9 cellular contexts compared by ENCODE assay signal in the genomic region with DNA sequence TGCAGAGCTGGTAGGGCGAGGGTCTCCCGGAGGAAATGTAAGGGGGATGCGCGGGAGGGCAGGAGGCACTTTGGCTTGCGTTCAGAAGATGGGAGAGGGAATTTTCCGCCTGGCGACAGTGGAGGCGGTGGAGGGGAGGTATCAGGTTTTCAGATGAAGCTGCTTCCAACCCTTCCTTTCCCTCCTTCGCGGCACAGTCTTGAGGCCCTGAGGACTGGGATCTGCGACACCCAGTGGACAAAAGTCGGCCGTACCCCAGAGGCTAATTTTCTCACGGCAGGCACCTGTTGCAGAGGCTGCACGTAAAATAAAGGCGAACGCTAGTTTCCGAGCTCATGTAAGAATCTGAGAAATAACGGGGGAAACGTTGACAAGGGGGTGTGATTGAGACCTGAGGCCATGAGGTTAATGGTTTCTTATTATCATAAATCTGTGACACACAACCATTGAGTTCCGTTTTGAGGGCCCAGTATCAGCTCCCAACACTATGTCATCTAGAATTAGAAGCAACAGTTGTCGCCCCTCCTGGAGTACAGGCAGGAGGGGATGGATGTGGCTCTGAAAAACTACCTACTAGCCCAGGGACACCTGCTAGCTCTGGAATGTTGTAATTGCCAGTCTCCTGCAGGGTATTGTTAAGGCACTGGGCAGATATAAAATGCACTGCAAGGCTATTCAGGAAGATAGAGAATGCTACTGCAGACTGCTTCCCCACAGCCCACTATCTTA. TPM values are rescaled to one million over a fixed set of nuclear protein-coding genes. Genes with fewer than 3 reads are reported as not detected.
A peak's percentile ranks its signal among the peaks of the same experiment; 100 is the strongest.
DNase-seq lines count a peak whose midpoint lies in the region; ATAC-seq and TF ChIP-seq lines count a peak whose summit lies in the region.
"Had no signal": no experiment of that assay in that cellular context is flagged by ENCODE, and none has a peak within 500 bp of the region (broad histone marks: within the 10 kb centered on the region; RNA-seq: fewer than 3 reads in every experiment).

No MANE protein-coding gene starts in this region.

- DNase-seq in AG04449 (ENCODE audit: low read depth, low spot score) (no peak), NCI-H345 treated with DMSO at 0.1 percent for 48 hours (lab: John Stamatoyannopoulos, UW; ENCODE audit: unreplicated experiment) (peak; percentile 26), mesothelial cell of epicardium (ENCODE audit: low spot score in 2 of 2, unreplicated experiment in 2 of 2) (peak; percentile 25 to 51)
- peak; percentile 71 for DNase-seq in activated CD8-positive, alpha-beta T cell treated with anti-CD3 and anti-CD28 coated beads for 36 hours
- DNase-seq in effector memory CD8-positive, alpha-beta T cell = peak; percentile 39 to 51 (median 39)
- peak; percentile 11 to 37 for DNase-seq in stimulated activated CD8-positive, alpha-beta memory T cell treated with anti-CD3 and anti-CD28 coated beads, Interleukin-7, amount 100 ng/mL, for 1 hour (ENCODE audit: low read depth in 2 of 2)

- POLR2A ChIA-PET in AG04449 (lab: Yijun Ruan, JAX) = interaction anchor here (1.7 kb wide), 1 partner anchor 268 kb away, joined by 6 read pairs; no protein-coding TSS in a partner anchor
- POLR2A ChIA-PET in activated CD8-positive, alpha-beta T cell treated with anti-CD3 and anti-CD28 coated beads for 36 hours (lab: Charles Lee) = interaction anchor here (0.6 to 1.6 kb wide), 5 partner anchors 10 to 43 kb away, joined by 3 to 9 read pairs (median 6); partner anchors contain the start of gene SLC25A53

- ATAC-seq in GM18502 (IDR thresholded peaks at IDR 0.05; ENCODE audit: poor library complexity, unreplicated experiment) (peak; percentile 45), HG03108 (IDR thresholded peaks at IDR 0.05; ENCODE audit: unreplicated experiment) (peak; percentile 46)
- ATAC-seq in activated CD8-positive, alpha-beta T cell treated with anti-CD3 and anti-CD28 coated beads for 36 hours = peak; percentile 57
- peak; percentile 55 for ATAC-seq in effector memory CD8-positive, alpha-beta T cell (replicated peaks)
- ATAC-seq: HCT116 had no signal

- H3K27ac Mint-ChIP-seq in activated CD8-positive, alpha-beta T cell treated with anti-CD3 and anti-CD28 coated beads for 36 hours = peak overlapping the region; percentile 89
- peak overlapping the region; percentile 92 to 97 for H3K27ac Mint-ChIP-seq in effector memory CD8-positive, alpha-beta T cell
- H3K27ac Mint-ChIP-seq in mesothelial cell of epicardium = peak overlapping the region; percentile 83

- peak overlapping the region; percentile 67 for H3K4me3 ChIP-seq in AG04449 (ENCODE audit: low read depth, low read length)

- H3K4me1 Mint-ChIP-seq in activated CD8-positive, alpha-beta T cell treated with anti-CD3 and anti-CD28 coated beads for 36 hours (ENCODE audit: low read depth) = peaks cover 57% of the 10 kb centered on the region
- peaks cover 22 to 35% of the 10 kb centered on the region in 2 donors for H3K4me1 Mint-ChIP-seq in effector memory CD8-positive, alpha-beta T cell (ENCODE audit: low read depth in 2 of 2)
- peaks cover 3% of the 10 kb centered on the region for H3K4me1 Mint-ChIP-seq in mesothelial cell of epicardium

- peak overlapping the region; percentile 81 for H3K4me3 Mint-ChIP-seq in activated CD8-positive, alpha-beta T cell treated with anti-CD3 and anti-CD28 coated beads for 36 hours
- peak overlapping the region; percentile 90 to 94 for H3K4me3 Mint-ChIP-seq in effector memory CD8-positive, alpha-beta T cell
- peak overlapping the region; percentile 82 for H3K4me3 Mint-ChIP-seq in mesothelial cell of epicardium

- TF ChIP-seq CTCF in AG04449 (IDR thresholded peaks at IDR 0.05; ENCODE audit: insufficient read depth, low read length, missing control alignments) = peak; percentile 56
- peak; percentile 27 for TF ChIP-seq CTCF in activated CD8-positive, alpha-beta T cell treated with anti-CD3 and anti-CD28 coated beads for 36 hours (IDR thresholded peaks at IDR 0.05)
- no peak for TF ChIP-seq CTCF in mesothelial cell of epicardium (IDR thresholded peaks at IDR 0.05; ENCODE audit: unreplicated experiment)

- CTCF ChIA-PET in AG04449 (lab: Yijun Ruan, JAX) = interaction anchor here (1.0 to 2.9 kb wide), 8 partner anchors 12 to 422 kb away, joined by 3 to 21 read pairs (median 4); no protein-coding TSS in a partner anchor
- CTCF ChIA-PET in activated CD8-positive, alpha-beta T cell treated with anti-CD3 and anti-CD28 coated beads for 36 hours (lab: Charles Lee) = interaction anchor here (0.9 to 5.7 kb wide), 9 partner anchors 8 to 275 kb away, joined by 3 to 37 read pairs (median 6); partner anchors contain the start of gene SLC25A53

- peaks cover 5% of the 10 kb centered on the region for H3K36me3 Mint-ChIP-seq in activated CD8-positive, alpha-beta T cell treated with anti-CD3 and anti-CD28 coated beads for 36 hours (ENCODE audit: low read depth)
- H3K36me3 Mint-ChIP-seq in effector memory CD8-positive, alpha-beta T cell (ENCODE audit: insufficient read depth) = peaks cover 4% of the 10 kb centered on the region
- H3K36me3 Mint-ChIP-seq in mesothelial cell of epicardium = no peaks in the 10 kb centered on the region

- intact Hi-C loops in activated CD8-positive, alpha-beta T cell treated with anti-CD3 and anti-CD28 coated beads for 36 hours (cut with micrococcal nuclease) = no loop called here

- H3K27me3 Mint-ChIP-seq in activated CD8-positive, alpha-beta T cell treated with anti-CD3 and anti-CD28 coated beads for 36 hours = no peaks in the 10 kb centered on the region
- H3K27me3 Mint-ChIP-seq in effector memory CD8-positive, alpha-beta T cell = no peaks in the 10 kb centered on the region
- no peaks in the 10 kb centered on the region for H3K27me3 Mint-ChIP-seq in mesothelial cell of epicardium (ENCODE audit: low read depth)

- no peaks in the 10 kb centered on the region for H3K9me3 Mint-ChIP-seq in activated CD8-positive, alpha-beta T cell treated with anti-CD3 and anti-CD28 coated beads for 36 hours
- H3K9me3 Mint-ChIP-seq in effector memory CD8-positive, alpha-beta T cell = no peaks in the 10 kb centered on the region
- H3K9me3 Mint-ChIP-seq in mesothelial cell of epicardium = peaks cover 4% of the 10 kb centered on the region

RNA-seq across cellular contexts. Expression of gene ZCCHC18, which starts 1.1 kb away (rescaled TPM):
- 1 to 10 TPM; 1.5 to 2.6 TPM for total RNA-seq in activated CD8-positive, alpha-beta T cell treated with anti-CD3 and anti-CD28 coated beads for 36 hours
- total RNA-seq in mesothelial cell of epicardium = 3.6 to 5.4 TPM (median 4.7 TPM) in 3 replicates

RNA-seq across cellular contexts. Expression of gene TMSB15C, which starts 37.4 kb away (rescaled TPM):
- 1 to 10 TPM; 2.0 to 3.9 TPM for total RNA-seq in activated CD8-positive, alpha-beta T cell treated with anti-CD3 and anti-CD28 coated beads for 36 hours
- 13.7 to 18.8 TPM (median 16.9 TPM) in 3 replicates for total RNA-seq in mesothelial cell of epicardium

RNA-seq across cellular contexts. Expression of gene SLC25A53, which starts 43.4 kb away (rescaled TPM):
- total RNA-seq in activated CD8-positive, alpha-beta T cell treated with anti-CD3 and anti-CD28 coated beads for 36 hours = 1 to 10 TPM; 4.4 to 4.7 TPM
- total RNA-seq in mesothelial cell of epicardium = 7.2 to 8.5 TPM (median 7.4 TPM) in 3 replicates

RNA-seq across cellular contexts. Expression of gene FAM199X, which starts 52.9 kb away (rescaled TPM):
- 1 to 10 TPM; 6.9 to 8.0 TPM for total RNA-seq in activated CD8-positive, alpha-beta T cell treated with anti-CD3 and anti-CD28 coated beads for 36 hours
- 17.5 to 17.9 TPM (median 17.5 TPM) in 3 replicates for total RNA-seq in mesothelial cell of epicardium
